Comparison of ENCODE assay signal across 37 cellular contexts in genomic region chr16:76654421-76654820, GRCh38.
"Had no signal": no experiment of that assay in that cellular context is flagged by ENCODE, and none has a peak within 500 bp of the region (broad histone marks: within the 10 kb centered on the region; RNA-seq: fewer than 3 reads in every experiment).

No MANE protein-coding gene starts in this region.

- H3K4me3 ChIP-seq: adrenal gland, body of pancreas, cardiac muscle cell had no signal

- H3K36me3 ChIP-seq: adrenal gland, brain microvascular endothelial cell, cardiac muscle cell, WERI-Rb-1 had no signal

- DNase-seq: activated CD4-positive, alpha-beta memory T cell treated with anti-CD3 and anti-CD28 coated beads, Interleukin-2, amount 10 ng/mL, durations not matched to agents 7 days and 5 days; activated CD4-positive, alpha-beta T cell treated with anti-CD3 and anti-CD28 coated beads for 1 hour; activated CD4-positive, alpha-beta T cell treated with anti-CD3 and anti-CD28 coated beads for 36 hours; activated CD4-positive, alpha-beta T cell treated with anti-CD3 and anti-CD28 coated beads for 48 hours; activated CD4-positive, alpha-beta T cell treated with anti-CD3 and anti-CD28 coated beads, Interleukin-2, amount 10 ng/mL, durations not matched to agents 7 days and 5 days; activated CD4-positive, alpha-beta T cell treated with anti-CD3 and anti-CD28 coated beads, Interleukin-2, amount 50 U/mL, for 48 hours; activated CD4-positive, CD25-positive, alpha-beta regulatory T cell; activated CD8-positive, alpha-beta memory T cell treated with anti-CD3 and anti-CD28 coated beads for 24 hours; activated CD8-positive, alpha-beta memory T cell treated with anti-CD3 and anti-CD28 coated beads, Interleukin-2, amount 10 ng/mL, durations not matched to agents 7 days and 5 days; activated CD8-positive, alpha-beta memory T cell treated with anti-CD3 and anti-CD28 coated beads, Interleukin-2, amount 50 U/mL, for 48 hours; activated CD8-positive, alpha-beta T cell treated with anti-CD3 and anti-CD28 coated beads, Interleukin-2, amount 10 ng/mL, durations not matched to agents 7 days and 5 days; activated effector memory CD4-positive, alpha-beta T cell treated with anti-CD3 and anti-CD28 coated beads, Interleukin-2, amount 50 U/mL, for 16 hours; activated gamma-delta T cell treated with Interleukin-2 at 50 U/mL for 16 hours; activated naive CD4-positive, alpha-beta T cell; activated naive CD4-positive, alpha-beta T cell treated with anti-CD3 and anti-CD28 coated beads for 36 hours; activated naive CD4-positive, alpha-beta T cell treated with anti-CD3 and anti-CD28 coated beads, Interleukin-2, amount 50 U/mL, for 16 hours; activated naive CD8-positive, alpha-beta T cell treated with anti-CD3 and anti-CD28 coated beads for 36 hours; activated T-cell treated with anti-CD3 and anti-CD28 coated beads, Interleukin-2, amount 50 U/mL, for 24 hours; activated T-cell treated with anti-CD3 and anti-CD28 coated beads, Interleukin-2, amount 50 U/mL, for 48 hours; adrenal gland; amniotic stem cell; aorta; body of pancreas; brain microvascular endothelial cell; caudate nucleus; cerebellar nuclear complex; T-helper 1 cell; T-helper 2 cell; T-helper 9 cell; WERI-Rb-1 had no signal

- H3K4me1 Mint-ChIP-seq: activated CD4-positive, alpha-beta memory T cell treated with anti-CD3 and anti-CD28 coated beads, Interleukin-2, amount 10 ng/mL, durations not matched to agents 7 days and 5 days; activated CD4-positive, alpha-beta T cell treated with anti-CD3 and anti-CD28 coated beads for 36 hours; activated CD4-positive, alpha-beta T cell treated with anti-CD3 and anti-CD28 coated beads, Interleukin-2, amount 10 ng/mL, durations not matched to agents 7 days and 5 days; activated CD8-positive, alpha-beta memory T cell treated with anti-CD3 and anti-CD28 coated beads, Interleukin-2, amount 10 ng/mL, durations not matched to agents 7 days and 5 days; activated naive CD8-positive, alpha-beta T cell treated with anti-CD3 and anti-CD28 coated beads for 36 hours; activated T-helper 17 cell treated with anti-CD3 and anti-CD28 coated beads, Interleukin-2, amount 50 U/mL, for 72 hours; central memory CD8-positive, alpha-beta T cell; WTC11 had no signal

- H3K27me3 Mint-ChIP-seq: activated CD4-positive, alpha-beta memory T cell treated with anti-CD3 and anti-CD28 coated beads, Interleukin-2, amount 10 ng/mL, durations not matched to agents 7 days and 5 days; activated CD4-positive, alpha-beta T cell treated with anti-CD3 and anti-CD28 coated beads, Interleukin-2, amount 10 ng/mL, durations not matched to agents 7 days and 5 days; activated CD8-positive, alpha-beta memory T cell treated with anti-CD3 and anti-CD28 coated beads, Interleukin-2, amount 10 ng/mL, durations not matched to agents 7 days and 5 days; activated T-cell treated with anti-CD3 and anti-CD28 coated beads, Interleukin-2, amount 50 U/mL, for 24 hours; activated T-helper 17 cell treated with anti-CD3 and anti-CD28 coated beads, Interleukin-2, amount 50 U/mL, for 72 hours; central memory CD8-positive, alpha-beta T cell had no signal

- H3K4me3 Mint-ChIP-seq: activated CD4-positive, alpha-beta memory T cell treated with anti-CD3 and anti-CD28 coated beads, Interleukin-2, amount 10 ng/mL, durations not matched to agents 7 days and 5 days; activated CD4-positive, alpha-beta T cell treated with anti-CD3 and anti-CD28 coated beads for 36 hours; activated CD4-positive, alpha-beta T cell treated with anti-CD3 and anti-CD28 coated beads, Interleukin-2, amount 10 ng/mL, durations not matched to agents 7 days and 5 days; activated CD8-positive, alpha-beta memory T cell treated with anti-CD3 and anti-CD28 coated beads, Interleukin-2, amount 10 ng/mL, durations not matched to agents 7 days and 5 days; activated CD8-positive, alpha-beta T cell treated with anti-CD3 and anti-CD28 coated beads, Interleukin-2, amount 10 ng/mL, durations not matched to agents 7 days and 5 days; activated naive CD4-positive, alpha-beta T cell treated with anti-CD3 and anti-CD28 coated beads for 36 hours; activated naive CD8-positive, alpha-beta T cell treated with anti-CD3 and anti-CD28 coated beads for 36 hours; activated T-cell treated with anti-CD3 and anti-CD28 coated beads, Interleukin-2, amount 50 U/mL, for 24 hours; activated T-helper 17 cell treated with anti-CD3 and anti-CD28 coated beads, Interleukin-2, amount 50 U/mL, for 72 hours; central memory CD8-positive, alpha-beta T cell; T-helper 1 cell treated with Interleukin-12 subunit alpha and Interleukin-12 subunit beta and Interleukin-4 antibody, amounts not matched to agents 30 μg/mL and 1 μg/mL, for 36 hours; T-helper 2 cell treated with Interferon-gamma antibody and Interleukin-4, amounts not matched to agents 5 μg/mL and 100 μg/mL, for 36 hours; WTC11 had no signal

- H3K9me3 ChIP-seq: adrenal gland, body of pancreas had no signal

- H3K9me3 Mint-ChIP-seq: activated CD4-positive, alpha-beta memory T cell treated with anti-CD3 and anti-CD28 coated beads, Interleukin-2, amount 10 ng/mL, durations not matched to agents 7 days and 5 days; activated CD4-positive, alpha-beta T cell treated with anti-CD3 and anti-CD28 coated beads, Interleukin-2, amount 10 ng/mL, durations not matched to agents 7 days and 5 days; activated naive CD4-positive, alpha-beta T cell treated with anti-CD3 and anti-CD28 coated beads for 36 hours; activated naive CD8-positive, alpha-beta T cell treated with anti-CD3 and anti-CD28 coated beads for 36 hours; activated T-cell treated with anti-CD3 and anti-CD28 coated beads, Interleukin-2, amount 50 U/mL, for 24 hours; activated T-helper 17 cell treated with anti-CD3 and anti-CD28 coated beads, Interleukin-2, amount 50 U/mL, for 72 hours; T-helper 1 cell treated with Interleukin-12 subunit alpha and Interleukin-12 subunit beta and Interleukin-4 antibody, amounts not matched to agents 30 μg/mL and 1 μg/mL, for 36 hours; T-helper 2 cell treated with Interferon-gamma antibody and Interleukin-4, amounts not matched to agents 5 μg/mL and 100 μg/mL, for 36 hours had no signal

- H3K36me3 Mint-ChIP-seq: activated CD8-positive, alpha-beta memory T cell treated with anti-CD3 and anti-CD28 coated beads, Interleukin-2, amount 10 ng/mL, durations not matched to agents 7 days and 5 days; activated naive CD4-positive, alpha-beta T cell treated with anti-CD3 and anti-CD28 coated beads, Interleukin-2, amount 50 U/mL, for 72 hours; activated naive CD8-positive, alpha-beta T cell treated with anti-CD3 and anti-CD28 coated beads for 36 hours had no signal

- H3K27ac Mint-ChIP-seq: activated CD4-positive, alpha-beta memory T cell treated with anti-CD3 and anti-CD28 coated beads, Interleukin-2, amount 10 ng/mL, durations not matched to agents 7 days and 5 days; activated CD4-positive, alpha-beta T cell treated with anti-CD3 and anti-CD28 coated beads for 36 hours; activated CD4-positive, alpha-beta T cell treated with anti-CD3 and anti-CD28 coated beads, Interleukin-2, amount 10 ng/mL, durations not matched to agents 7 days and 5 days; activated CD8-positive, alpha-beta memory T cell treated with anti-CD3 and anti-CD28 coated beads, Interleukin-2, amount 10 ng/mL, durations not matched to agents 7 days and 5 days; activated CD8-positive, alpha-beta T cell treated with anti-CD3 and anti-CD28 coated beads, Interleukin-2, amount 10 ng/mL, durations not matched to agents 7 days and 5 days; activated naive CD4-positive, alpha-beta T cell treated with anti-CD3 and anti-CD28 coated beads for 36 hours; activated naive CD4-positive, alpha-beta T cell treated with anti-CD3 and anti-CD28 coated beads, Interleukin-2, amount 50 U/mL, for 72 hours; activated naive CD8-positive, alpha-beta T cell treated with anti-CD3 and anti-CD28 coated beads for 36 hours; activated T-cell treated with anti-CD3 and anti-CD28 coated beads, Interleukin-2, amount 50 U/mL, for 24 hours; activated T-helper 17 cell treated with anti-CD3 and anti-CD28 coated beads, Interleukin-2, amount 50 U/mL, for 72 hours; T-helper 1 cell treated with Interleukin-12 subunit alpha and Interleukin-12 subunit beta and Interleukin-4 antibody, amounts not matched to agents 30 μg/mL and 1 μg/mL, for 36 hours; T-helper 2 cell treated with Interferon-gamma antibody and Interleukin-4, amounts not matched to agents 5 μg/mL and 100 μg/mL, for 36 hours; WTC11 had no signal

- H3K27me3 ChIP-seq: adrenal gland, body of pancreas, brain microvascular endothelial cell, cardiac muscle cell had no signal
